20 cellular contexts compared by ENCODE assay signal in the genomic region with DNA sequence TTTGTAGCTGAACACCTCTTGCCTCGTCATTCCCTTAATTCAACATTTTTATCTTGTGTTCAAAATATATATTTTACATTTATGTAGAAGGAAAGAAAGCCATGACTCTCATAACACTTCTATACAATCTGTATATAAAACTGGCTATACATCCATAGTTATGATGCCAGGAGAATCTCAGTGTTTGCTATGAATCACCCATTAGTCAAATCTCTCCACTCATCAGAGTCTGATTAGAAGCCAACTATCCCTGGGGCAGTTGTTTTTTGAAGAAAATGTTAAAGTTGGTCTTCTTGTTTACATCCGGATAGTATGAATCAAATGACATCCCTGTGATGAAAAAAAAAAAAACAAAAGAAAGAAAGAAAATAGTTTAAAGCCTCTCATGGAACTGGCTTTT.
DNase-seq lines count a peak whose midpoint lies in the region; ATAC-seq and TF ChIP-seq lines count a peak whose summit lies in the region.
"Had no signal": no experiment of that assay in that cellular context is flagged by ENCODE, and none has a peak within 500 bp of the region (broad histone marks: within the 10 kb centered on the region; RNA-seq: fewer than 3 reads in every experiment).

No MANE protein-coding gene starts in this region.

- 0 out of 2 replicates have a peak, but pooled peaks cover 6% of the 10 kb centered on the region for H3F3A ChIP-seq in GM23248 (ENCODE audit: insufficient read depth)

- no peak overlapping the region for H3K9ac ChIP-seq in GM23248

- 0 out of 2 replicates have a peak, but pooled peaks cover 3% of the 10 kb centered on the region for H3K9me2 ChIP-seq in GM23248 (ENCODE audit: insufficient read depth)
- no peaks in the 10 kb centered on the region for H3K9me2 ChIP-seq in hepatocyte (replicated peaks; ENCODE audit: insufficient read depth)

- H2AFZ ChIP-seq in GM23248 (no peak overlapping the region), hepatocyte (no peak overlapping the region)

- in situ Hi-C loops in GM23248 (cut with MboI) = no loop called here
- in situ Hi-C loops in Panc1 (cut with HindIII; ENCODE audit: low pct_unique_long_range_greater_than_20kb, low sequenced_read_pairs) = no loop called here

- no peaks in the 10 kb centered on the region for H3K79me2 ChIP-seq in GM23248 (ENCODE audit: insufficient read depth)
- no peaks in the 10 kb centered on the region for H3K79me2 ChIP-seq in hepatocyte

- H3K36me3 ChIP-seq in GM23248 (ENCODE audit: low read depth) (no peaks in the 10 kb centered on the region), Panc1 (ENCODE audit: control insufficient read depth, insufficient read depth, low read length) (no peaks in the 10 kb centered on the region), hepatocyte (replicated peaks; ENCODE audit: insufficient read depth, low read depth) (peaks cover 5% of the 10 kb centered on the region), heart right ventricle (no peaks in the 10 kb centered on the region)
- H3K36me3 ChIP-seq: neutrophil, right atrium auricular region had no signal

- H3K27me3 ChIP-seq in GM23248 (replicated peaks; ENCODE audit: insufficient read depth) = no peaks in the 10 kb centered on the region
- no peaks in the 10 kb centered on the region for H3K27me3 ChIP-seq in Panc1 (ENCODE audit: control insufficient read depth, insufficient read depth, low read length)
- no peaks in the 10 kb centered on the region for H3K27me3 ChIP-seq in hepatocyte
- H3K27me3 ChIP-seq in heart right ventricle = no peaks in the 10 kb centered on the region
- H3K27me3 ChIP-seq: neutrophil, right atrium auricular region had no signal

- TF ChIP-seq CTCF in Panc1 (IDR thresholded peaks at IDR 0.05) (no peak), hepatocyte (IDR thresholded peaks at IDR 0.05; ENCODE audit: poor library complexity) (no peak), heart right ventricle (IDR thresholded peaks at IDR 0.05) (no peak)

- no TSS peak for BruUV-seq in Panc1 (replicated peaks; lab: Mats Ljungman, UMichigan)

- DNase-seq in GM23248 (peak; percentile 71), Panc1 (ENCODE audit: low read depth, low spot score) (peak; percentile 50), epithelial cell of prostate (ENCODE audit: low read depth, low spot score) (peak; percentile 69), non-pigmented ciliary epithelial cell (ENCODE audit: low read depth) (peak; percentile 6), hepatocyte (ENCODE audit: low spot score) (no peak), heart right ventricle (no peak), NCI-H2081 treated with DMSO at 0.1 percent for 48 hours (lab: John Stamatoyannopoulos, UW) (no peak)
- DNase-seq: activated CD4-positive, alpha-beta T cell treated with anti-CD3 and anti-CD28 coated beads, Interleukin-2, amount 50 U/mL, for 48 hours; activated naive CD4-positive, alpha-beta T cell treated with anti-CD3 and anti-CD28 coated beads for 36 hours; activated T-cell treated with anti-CD3 and anti-CD28 coated beads, Interleukin-2, amount 50 U/mL, for 1 hour; C1 segment of cervical spinal cord; hypothalamus; left colon; NCI-H1092 treated with DMSO at 0.1 percent for 48 hours; NCI-H774; stimulated activated naive CD8-positive, alpha-beta T cell treated with anti-CD3 and anti-CD28 coated beads, Interleukin-15, Interleukin-2, amounts not matched to agents 100 U/mL and 50 U/mL, for 24 hours had no signal

- H3K4me3 ChIP-seq in GM23248 = no peak overlapping the region
- no peak overlapping the region for H3K4me3 ChIP-seq in Panc1 (ENCODE audit: low read depth in 2 of 2, low read length in 2 of 2)
- H3K4me3 ChIP-seq in hepatocyte = no peak overlapping the region
- no peak overlapping the region for H3K4me3 ChIP-seq in heart right ventricle
- H3K4me3 ChIP-seq: coronary artery, right atrium auricular region had no signal

- intact Hi-C loops in Panc1 (cut with micrococcal nuclease; ENCODE audit: unreplicated experiment) (no loop called here), heart right ventricle (cut with DNase I) (no loop called here)

- CTCF ChIA-PET in Panc1 (lab: Charles Lee) = no interaction called here

- no peak for ATAC-seq in Panc1
- ATAC-seq in GM21737 (IDR thresholded peaks at IDR 0.05; ENCODE audit: unreplicated experiment) = no peak
- no peak for ATAC-seq in heart right ventricle
- ATAC-seq: left colon; stimulated activated naive CD8-positive, alpha-beta T cell treated with anti-CD3 and anti-CD28 coated beads, Interleukin-15, Interleukin-2, amounts not matched to agents 100 U/mL and 50 U/mL, for 24 hours had no signal

- H4K20me1 ChIP-seq in GM23248 (ENCODE audit: insufficient read depth) (no peaks in the 10 kb centered on the region), hepatocyte (ENCODE audit: insufficient read depth, poor library complexity, severe bottlenecking) (no peaks in the 10 kb centered on the region)

- H3K9me3 ChIP-seq in GM23248 (ENCODE audit: low read depth) (no peaks in the 10 kb centered on the region), Panc1 (ENCODE audit: control insufficient read depth, insufficient read depth, low read depth, low read length) (peaks cover 2% of the 10 kb centered on the region; the same call in 1 of the 2 replicates), hepatocyte (ENCODE audit: low read depth) (no peaks in the 10 kb centered on the region), heart right ventricle (no peaks in the 10 kb centered on the region)
- H3K9me3 ChIP-seq: neutrophil, right atrium auricular region had no signal

- POLR2A ChIA-PET in Panc1 (lab: Charles Lee) = no interaction called here

- H3K4me1 ChIP-seq in GM23248 (ENCODE audit: insufficient read depth) (peaks cover 11% of the 10 kb centered on the region; the same call in 1 of the 2 replicates), Panc1 (ENCODE audit: control insufficient read depth, insufficient read depth, low read length) (no peaks in the 10 kb centered on the region), hepatocyte (ENCODE audit: insufficient read depth) (no peaks in the 10 kb centered on the region), heart right ventricle (no peaks in the 10 kb centered on the region)
- H3K4me1 ChIP-seq: right atrium auricular region had no signal

- no peak overlapping the region for H3K4me2 ChIP-seq in GM23248 (ENCODE audit: unreplicated experiment)
- no peak overlapping the region for H3K4me2 ChIP-seq in hepatocyte

- WGBS in GM23248 (ENCODE audit: low coverage in 1 of 2, low lambda C conversion rate in 2 of 2, missing lambda C conversion rate in 2 of 2), 2 experiments = 60 to 72% methylated on average over 2 of the region's 2 CpGs
- 88% methylated on average over 2 of the region's 2 CpGs for WGBS in hepatocyte (ENCODE audit: low lambda C conversion rate, missing lambda C conversion rate)
- WGBS in heart right ventricle, 2 donors = 87 to 89% methylated on average over 2 of the region's 2 CpGs

- H3K27ac ChIP-seq in GM23248 = no peak overlapping the region
- H3K27ac ChIP-seq in Panc1 (ENCODE audit: low read length) = no peak overlapping the region
- H3K27ac ChIP-seq in epithelial cell of prostate = no peak overlapping the region
- no peak overlapping the region for H3K27ac ChIP-seq in hepatocyte
- H3K27ac ChIP-seq in heart right ventricle = no peak overlapping the region
- H3K27ac ChIP-seq: coronary artery, neutrophil, right atrium auricular region had no signal

Comparison
In these comparisons a context has a peak if more than half of its experiments do, and no peak if none do; other contexts are left out.
1. DNase-seq: peak in GM23248 (single experiment), Panc1 (single experiment), epithelial cell of prostate (single experiment) and non-pigmented ciliary epithelial cell (single experiment); none in hepatocyte (single experiment), heart right ventricle (0 of 2) and NCI-H2081 treated with DMSO at 0.1 percent for 48 hours (single experiment).